ENCODE assay signal across 18 cellular contexts in the genomic region with DNA sequence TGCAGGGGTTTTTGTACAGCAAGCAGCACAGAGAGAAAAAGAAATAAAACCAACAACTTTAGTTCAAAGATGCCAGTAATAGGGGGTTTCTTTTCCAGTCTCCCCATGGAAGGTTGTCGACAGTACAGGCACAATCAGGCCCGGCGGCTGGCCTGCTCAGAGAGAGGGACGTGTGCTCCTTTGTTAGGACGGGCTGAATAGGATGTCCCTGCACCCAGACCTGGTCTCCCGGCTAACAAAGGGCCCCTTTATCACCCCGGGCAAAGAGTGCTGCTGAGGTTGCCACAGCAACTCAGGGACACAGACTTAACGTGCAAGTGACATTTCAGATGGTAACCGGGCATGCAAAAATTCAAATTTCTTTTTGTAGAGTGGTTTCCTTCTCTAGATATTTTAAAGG. TPM values are rescaled to one million over a fixed set of nuclear protein-coding genes. Genes with fewer than 3 reads are reported as not detected.
DNase-seq lines count a peak whose midpoint lies in the region; ATAC-seq and TF ChIP-seq lines count a peak whose summit lies in the region.
"Had no signal": no experiment of that assay in that cellular context is flagged by ENCODE, and none has a peak within 500 bp of the region (broad histone marks: within the 10 kb centered on the region; RNA-seq: fewer than 3 reads in every experiment).

No MANE protein-coding gene starts in this region.

- no peaks in the 10 kb centered on the region for H3K27me3 Mint-ChIP-seq in progenitor cell of endocrine pancreas
- no peaks in the 10 kb centered on the region for H3K27me3 Mint-ChIP-seq in activated CD4-positive, alpha-beta memory T cell treated with anti-CD3 and anti-CD28 coated beads for 36 hours
- H3K27me3 Mint-ChIP-seq: T-cell had no signal

- no peak overlapping the region for H3K4me3 Mint-ChIP-seq in progenitor cell of endocrine pancreas (ENCODE audit: low read depth)
- no peak overlapping the region for H3K4me3 Mint-ChIP-seq in activated CD4-positive, alpha-beta memory T cell treated with anti-CD3 and anti-CD28 coated beads for 36 hours
- H3K4me3 Mint-ChIP-seq: activated naive CD4-positive, alpha-beta T cell treated with anti-CD3 and anti-CD28 coated beads for 36 hours; effector memory CD8-positive, alpha-beta T cell; naive thymus-derived CD4-positive, alpha-beta T cell; T-cell had no signal

- H3K4me1 ChIP-seq in SJCRH30: no peaks in the 10 kb centered on the region
- H3K4me1 ChIP-seq: uterus had no signal

- DNase-seq in NCI-H1417 (lab: John Stamatoyannopoulos, UW) (peak in 2 of 3 experiments; percentile 25 to 71), NCI-H1417 treated with DMSO at 0.1 percent for 48 hours (lab: John Stamatoyannopoulos, UW) (no peak), SJCRH30 (peak; percentile 67 to 77), iPS-NIHi11 (ENCODE audit: low spot score) (peak; percentile 45), progenitor cell of endocrine pancreas (ENCODE audit: low spot score, unreplicated experiment) (no peak)
- DNase-seq in activated T-cell treated with anti-CD3 and anti-CD28 coated beads, Interleukin-2, amount 50 U/mL, for 1 hour: no peak
- DNase-seq in activated CD4-positive, alpha-beta memory T cell treated with anti-CD3 and anti-CD28 coated beads for 36 hours: no peak
- DNase-seq: 8988T; activated naive CD4-positive, alpha-beta T cell treated with anti-CD3 and anti-CD28 coated beads for 36 hours; effector memory CD8-positive, alpha-beta T cell; naive thymus-derived CD4-positive, alpha-beta T cell; NCI-H1105 treated with DMSO at 0.1 percent for 48 hours; T-cell; uterus had no signal

- TF ChIP-seq CTCF in progenitor cell of endocrine pancreas (IDR thresholded peaks at IDR 0.05; ENCODE audit: unreplicated experiment): no peak

- no peaks in the 10 kb centered on the region for H3K36me3 ChIP-seq in SJCRH30
- H3K36me3 ChIP-seq: ascending aorta, uterus had no signal

- H3K27ac ChIP-seq in SJCRH30: no peak overlapping the region
- H3K27ac ChIP-seq: ascending aorta, RWPE1, uterus had no signal

- POLR2A ChIA-PET in activated CD4-positive, alpha-beta memory T cell treated with anti-CD3 and anti-CD28 coated beads for 36 hours (lab: Charles Lee): no interaction called here

- H3K4me3 ChIP-seq in SJCRH30: no peak overlapping the region
- H3K4me3 ChIP-seq: ascending aorta, lung, uterus had no signal

- no peaks in the 10 kb centered on the region for H3K36me3 Mint-ChIP-seq in progenitor cell of endocrine pancreas (ENCODE audit: insufficient read depth)
- H3K36me3 Mint-ChIP-seq in activated CD4-positive, alpha-beta memory T cell treated with anti-CD3 and anti-CD28 coated beads for 36 hours: no peaks in the 10 kb centered on the region
- H3K36me3 Mint-ChIP-seq: T-cell had no signal

- H3K27me3 ChIP-seq in SJCRH30: no peaks in the 10 kb centered on the region
- H3K27me3 ChIP-seq: ascending aorta, uterus had no signal

- intact Hi-C loops in activated CD4-positive, alpha-beta memory T cell treated with anti-CD3 and anti-CD28 coated beads for 36 hours (cut with micrococcal nuclease): no loop called here

- ATAC-seq in GM19395 (IDR thresholded peaks at IDR 0.05; ENCODE audit: unreplicated experiment): no peak
- ATAC-seq: effector memory CD8-positive, alpha-beta T cell; naive thymus-derived CD4-positive, alpha-beta T cell; T-cell had no signal

- peaks cover 24% of the 10 kb centered on the region for H3K4me1 Mint-ChIP-seq in progenitor cell of endocrine pancreas (ENCODE audit: low read depth)
- H3K4me1 Mint-ChIP-seq in activated CD4-positive, alpha-beta memory T cell treated with anti-CD3 and anti-CD28 coated beads for 36 hours (ENCODE audit: low read depth): no peaks in the 10 kb centered on the region
- H3K4me1 Mint-ChIP-seq: naive thymus-derived CD4-positive, alpha-beta T cell had no signal

- H3K9me3 Mint-ChIP-seq in progenitor cell of endocrine pancreas (ENCODE audit: low read depth): peaks cover 6% of the 10 kb centered on the region
- peaks cover 19% of the 10 kb centered on the region for H3K9me3 Mint-ChIP-seq in activated CD4-positive, alpha-beta memory T cell treated with anti-CD3 and anti-CD28 coated beads for 36 hours
- H3K9me3 Mint-ChIP-seq: effector memory CD8-positive, alpha-beta T cell had no signal

- peak overlapping the region; percentile 13 for H3K27ac Mint-ChIP-seq in progenitor cell of endocrine pancreas
- no peak overlapping the region for H3K27ac Mint-ChIP-seq in activated CD4-positive, alpha-beta memory T cell treated with anti-CD3 and anti-CD28 coated beads for 36 hours
- H3K27ac Mint-ChIP-seq: activated naive CD4-positive, alpha-beta T cell treated with anti-CD3 and anti-CD28 coated beads for 36 hours; effector memory CD8-positive, alpha-beta T cell; T-cell had no signal

- CTCF ChIA-PET in activated CD4-positive, alpha-beta memory T cell treated with anti-CD3 and anti-CD28 coated beads for 36 hours (lab: Charles Lee): no interaction called here

- 0 out of 2 replicates have a peak, but pooled peaks cover 5% of the 10 kb centered on the region for H3K9me3 ChIP-seq in SJCRH30 (replicated peaks)

RNA-seq across cellular contexts. Expression of a gene that starts 10.5 kb away (rescaled TPM):
- 7.9 and 10.1 TPM in 2 replicates for total RNA-seq in SJCRH30 (2014; rRNA removed; shearing (Covaris generic))
- total RNA-seq in progenitor cell of endocrine pancreas: 2.5 and 2.8 TPM in 2 replicates
- total RNA-seq in activated CD4-positive, alpha-beta memory T cell treated with anti-CD3 and anti-CD28 coated beads for 36 hours: 1 to 10 TPM; 2.2 to 2.5 TPM

Comparison
In these comparisons a context has a peak if more than half of its experiments do, and no peak if none do; other contexts are left out.
1. DNase-seq: peak in NCI-H1417 (2 of 3), SJCRH30 (2 of 2) and iPS-NIHi11 (single experiment); none in NCI-H1417 treated with DMSO at 0.1 percent for 48 hours (single experiment), progenitor cell of endocrine pancreas (single experiment), activated T-cell treated with anti-CD3 and anti-CD28 coated beads, Interleukin-2, amount 50 U/mL, for 1 hour (single experiment) and activated CD4-positive, alpha-beta memory T cell treated with anti-CD3 and anti-CD28 coated beads for 36 hours (single experiment).